In genomic region chr7:47423196-47423595, GRCh38 we compare ENCODE assay signal across 15 cellular contexts.
"Had no signal": no experiment of that assay in that cellular context is flagged by ENCODE, and none has a peak within 500 bp of the region (broad histone marks: within the 10 kb centered on the region; RNA-seq: fewer than 3 reads in every experiment).

No MANE protein-coding gene starts in this region.

- H3K9me3 ChIP-seq: esophagus muscularis mucosa, gastrocnemius medialis, left ventricle myocardium inferior, lower lobe of right lung, right atrium auricular region, suprapubic skin, thyroid gland had no signal

- H3K4me2 ChIP-seq: smooth muscle cell had no signal

- H3K4me1 ChIP-seq: lower lobe of right lung had no signal

- H3K36me3 ChIP-seq: thyroid gland had no signal

- H3K27ac ChIP-seq: epithelial cell of prostate, esophagus muscularis mucosa, gastrocnemius medialis, left ventricle myocardium inferior, lower lobe of right lung, right atrium auricular region, suprapubic skin had no signal

- H3K4me3 ChIP-seq: esophagus muscularis mucosa, gastrocnemius medialis, left ventricle myocardium inferior, lower lobe of right lung, right atrium auricular region, smooth muscle cell, suprapubic skin, thyroid gland had no signal

- H3K27me3 ChIP-seq: esophagus muscularis mucosa, gastrocnemius medialis, right atrium auricular region, suprapubic skin, thyroid gland had no signal

- DNase-seq: effector memory CD4-positive, alpha-beta T cell; gastrocnemius medialis; glutamatergic neuron; left ventricle myocardium inferior; lower lobe of right lung; natural killer cell; stimulated activated CD4-positive, alpha-beta T cell treated with anti-CD3 and anti-CD28 coated beads, Interleukin-2, amount 100 ng/mL, for 48 hours; stimulated activated naive CD8-positive, alpha-beta T cell treated with anti-CD3 and anti-CD28 coated beads, Interleukin-15, Interleukin-2, amounts not matched to agents 100 U/mL and 50 U/mL, for 24 hours; thyroid gland had no signal

- ATAC-seq: gastrocnemius medialis; lower lobe of right lung; natural killer cell; stimulated activated effector memory CD8-positive, alpha-beta T cell treated with anti-CD3 and anti-CD28 coated beads, Interleukin-12 subunit alpha, Interleukin-12 subunit beta, amount 100 ng/mL, for 72 hours; stimulated activated naive CD8-positive, alpha-beta T cell treated with anti-CD3 and anti-CD28 coated beads, Interleukin-15, Interleukin-2, amounts not matched to agents 100 U/mL and 50 U/mL, for 24 hours had no signal
